Comparison of ENCODE assay signal across 18 cellular contexts in genomic region chr5:146440870-146441495, GRCh38. TPM values are rescaled to one million over a fixed set of nuclear protein-coding genes. Genes with fewer than 3 reads are reported as not detected.
A peak's percentile ranks its signal among the peaks of the same experiment; 100 is the strongest.
DNase-seq lines count a peak whose midpoint lies in the region; ATAC-seq lines count a peak whose summit lies in the region.
"Had no signal": no experiment of that assay in that cellular context is flagged by ENCODE, and none has a peak within 500 bp of the region (broad histone marks: within the 10 kb centered on the region; RNA-seq: fewer than 3 reads in every experiment).

No MANE protein-coding gene starts in this region.

- peak; percentile 15 for ATAC-seq in esophagus mucosa
- ATAC-seq: activated CD4-positive, alpha-beta T cell treated with anti-CD3 and anti-CD28 coated beads for 36 hours; heart left ventricle; left cardiac atrium; T-helper 17 cell had no signal

- DNase-seq in GM03348 (ENCODE audit: low spot score) (peak; percentile 9), LHCN-M2 (ENCODE audit: low read depth) (peak; percentile 43), myocyte (ENCODE audit: low read depth) (peak; percentile 56), NCI-H510A (lab: John Stamatoyannopoulos, UW) (no peak), NCI-H2081 treated with DMSO at 0.1 percent for 48 hours (lab: John Stamatoyannopoulos, UW) (no peak)
- no peak for DNase-seq in effector CD8-positive, alpha-beta T cell (lab: John Stamatoyannopoulos, UW)
- DNase-seq in stimulated activated CD4-positive, alpha-beta T cell treated with anti-CD3 and anti-CD28 coated beads, Interleukin-15, amount 100 ng/mL, for 24 hours, result no peak
- DNase-seq: activated CD4-positive, alpha-beta T cell treated with anti-CD3 and anti-CD28 coated beads for 36 hours; activated naive CD4-positive, alpha-beta T cell treated with anti-CD3 and anti-CD28 coated beads for 36 hours; activated T-cell treated with anti-CD3 and anti-CD28 coated beads, Interleukin-2, amount 50 U/mL, for 24 hours; CD8-positive, alpha-beta memory T cell; esophagus squamous epithelium; heart left ventricle; KBM-7; left cardiac atrium; NCI-H2171 treated with DMSO at 0.1 percent for 48 hours; T-helper 17 cell had no signal

RNA-seq across cellular contexts. Expression of gene TCERG1, which starts 6.2 kb away (rescaled TPM):
- total RNA-seq in LHCN-M2 (2014; rRNA removed) (50.0 and 50.3 TPM in 2 replicates), esophagus mucosa (32.6 TPM), myocyte (51.9 and 67.5 TPM in 2 replicates)
- polyA plus RNA-seq in LHCN-M2 (2012), result 15.0 TPM
- polyA plus RNA-seq in myocyte (2012), result 20.2 TPM

Comparison
In these comparisons a context has a peak if more than half of its experiments do, and no peak if none do; other contexts are left out.
1. DNase-seq: peak in GM03348 (single experiment), LHCN-M2 (single experiment) and myocyte (single experiment); none in NCI-H510A (single experiment), effector CD8-positive, alpha-beta T cell (single experiment), NCI-H2081 treated with DMSO at 0.1 percent for 48 hours (single experiment) and stimulated activated CD4-positive, alpha-beta T cell treated with anti-CD3 and anti-CD28 coated beads, Interleukin-15, amount 100 ng/mL, for 24 hours (single experiment).